8 cellular contexts compared by ENCODE assay signal in genomic region chr3:47282424-47283192, GRCh38. TPM values are rescaled to one million over a fixed set of nuclear protein-coding genes. Genes with fewer than 3 reads are reported as not detected.
DNase-seq lines count a peak whose midpoint lies in the region; ATAC-seq and TF ChIP-seq lines count a peak whose summit lies in the region.

Gene KIF9, minus strand, starts transcription at chr3:47282799. Its CDS starts 5,425 bp downstream, at chr3:47277374.
Gene KLHL18, plus strand, starts transcription at chr3:47282944. Its CDS starts 22 bp downstream, at chr3:47282966.

- H3K9me3 Mint-ChIP-seq in activated CD4-positive, alpha-beta T cell treated with anti-CD3 and anti-CD28 coated beads, Interleukin-2, amount 10 ng/mL, durations not matched to agents 24 days and 14 days, result no peaks in the 10 kb centered on the region

- peak within 1 kb of the TSS; percentile 96 for H3K4me3 ChIP-seq in BJ (ENCODE audit: low read depth, low read length)

- ATAC-seq in HG03439 (IDR thresholded peaks at IDR 0.05; ENCODE audit: unreplicated experiment), result peak; percentile 78

- DNase-seq in BJ (ENCODE audit: low read depth) (peak; percentile 73), GM19238 (ENCODE audit: insufficient read length, low spot score) (peak; percentile 93), NCI-H524 treated with DMSO at 0.1 percent for 48 hours (lab: John Stamatoyannopoulos, UW) (peak; percentile 50), cortex of kidney (lab: John Stamatoyannopoulos, UW) (peak; percentile 22), left kidney (ENCODE audit: low read depth, low spot score) (peak; percentile 98)
- DNase-seq in activated CD4-positive, alpha-beta T cell treated with anti-CD3 and anti-CD28 coated beads, Interleukin-2, amount 10 ng/mL, durations not matched to agents 24 days and 14 days, result peak; percentile 98
- peak; percentile 95 for DNase-seq in stimulated activated CD4-positive, alpha-beta T cell treated with anti-CD3 and anti-CD28 coated beads, Interleukin-1b, Interleukin-23, amount 100 ng/mL, for 48 hours

- peaks cover 13% of the 10 kb centered on the region for H3K36me3 Mint-ChIP-seq in activated CD4-positive, alpha-beta T cell treated with anti-CD3 and anti-CD28 coated beads, Interleukin-2, amount 10 ng/mL, durations not matched to agents 24 days and 14 days (ENCODE audit: low read depth)

- H3K27me3 Mint-ChIP-seq in activated CD4-positive, alpha-beta T cell treated with anti-CD3 and anti-CD28 coated beads, Interleukin-2, amount 10 ng/mL, durations not matched to agents 24 days and 14 days, result peaks cover 3% of the 10 kb centered on the region

- CTCF ChIA-PET in BJ (lab: Yijun Ruan, JAX), result interaction anchor here (0.6 to 1.3 kb wide), 3 partner anchors 20 to 303 kb away, joined by 3 to 5 read pairs (median 3); partner anchors contain the start of gene NBEAL2

- POLR2A ChIA-PET in BJ (lab: Charles Lee), result no interaction called here

- intact Hi-C loops in activated CD4-positive, alpha-beta T cell treated with anti-CD3 and anti-CD28 coated beads, Interleukin-2, amount 10 ng/mL, durations not matched to agents 24 days and 14 days (cut with micrococcal nuclease), result loop anchor here (1.0 to 5.0 kb wide), 6 partner anchors 98 to 806 kb away; partner anchors contain the start of genes NBEAL2, SCAP, SETD2 and SMARCC1

- TF ChIP-seq CTCF in BJ (IDR thresholded peaks at IDR 0.05; ENCODE audit: insufficient read depth, low read depth, low read length), result 0 out of 2 replicates have a peak, but pooled peaks have one; percentile 4

- peaks cover 29% of the 10 kb centered on the region for H3K4me1 Mint-ChIP-seq in activated CD4-positive, alpha-beta T cell treated with anti-CD3 and anti-CD28 coated beads, Interleukin-2, amount 10 ng/mL, durations not matched to agents 24 days and 14 days

- H3K27ac Mint-ChIP-seq in activated CD4-positive, alpha-beta T cell treated with anti-CD3 and anti-CD28 coated beads, Interleukin-2, amount 10 ng/mL, durations not matched to agents 24 days and 14 days, result peak within 1 kb of the TSS; percentile 100

- H3K27me3 ChIP-seq in BJ (ENCODE audit: control insufficient read depth, insufficient read depth, low read length), result no peaks in the 10 kb centered on the region

- no peaks in the 10 kb centered on the region for H3K36me3 ChIP-seq in BJ (ENCODE audit: control insufficient read depth, insufficient read depth, low read length)

- peak within 1 kb of the TSS; percentile 100 for H3K4me3 Mint-ChIP-seq in activated CD4-positive, alpha-beta T cell treated with anti-CD3 and anti-CD28 coated beads, Interleukin-2, amount 10 ng/mL, durations not matched to agents 24 days and 14 days

RNA-seq across cellular contexts. Expression of gene KIF9, which starts in this region (rescaled TPM):
- 2.5 and 4.8 TPM in 2 replicates for polyA plus RNA-seq in BJ (2011; rRNA removed)
- polyA minus RNA-seq in BJ (2011; rRNA and poly(A)+ RNA removed), result 0.85 and 1.3 TPM in 2 replicates
- 3.0 and 3.6 TPM in 2 replicates for total RNA-seq in activated CD4-positive, alpha-beta T cell treated with anti-CD3 and anti-CD28 coated beads, Interleukin-2, amount 10 ng/mL, durations not matched to agents 24 days and 14 days

RNA-seq across cellular contexts. Expression of gene KLHL18, which starts in this region (rescaled TPM):
- polyA plus RNA-seq in BJ (2011; rRNA removed), result 19.5 and 25.5 TPM in 2 replicates
- 30.3 and 48.6 TPM in 2 replicates for polyA minus RNA-seq in BJ (2011; rRNA and poly(A)+ RNA removed)
- total RNA-seq in activated CD4-positive, alpha-beta T cell treated with anti-CD3 and anti-CD28 coated beads, Interleukin-2, amount 10 ng/mL, durations not matched to agents 24 days and 14 days, result 47.0 and 49.3 TPM in 2 replicates

Comparison
In these comparisons a context has a peak if more than half of its experiments do, and no peak if none do; other contexts are left out.
1. Peak in every context shown above with its lines: DNase-seq, ATAC-seq and H3K4me3 ChIP-seq.
2. DNase-seq: peak in every context shown above with its lines; median percentile 98 in activated CD4-positive, alpha-beta T cell treated with anti-CD3 and anti-CD28 coated beads, Interleukin-2, amount 10 ng/mL, durations not matched to agents 24 days and 14 days; 98 in left kidney; 95 in stimulated activated CD4-positive, alpha-beta T cell treated with anti-CD3 and anti-CD28 coated beads, Interleukin-1b, Interleukin-23, amount 100 ng/mL, for 48 hours; 93 in GM19238; 73 in BJ; 50 in NCI-H524 treated with DMSO at 0.1 percent for 48 hours; 22 in cortex of kidney.